Comparison of ENCODE assay signal across 1 cellular context in the genomic region with DNA sequence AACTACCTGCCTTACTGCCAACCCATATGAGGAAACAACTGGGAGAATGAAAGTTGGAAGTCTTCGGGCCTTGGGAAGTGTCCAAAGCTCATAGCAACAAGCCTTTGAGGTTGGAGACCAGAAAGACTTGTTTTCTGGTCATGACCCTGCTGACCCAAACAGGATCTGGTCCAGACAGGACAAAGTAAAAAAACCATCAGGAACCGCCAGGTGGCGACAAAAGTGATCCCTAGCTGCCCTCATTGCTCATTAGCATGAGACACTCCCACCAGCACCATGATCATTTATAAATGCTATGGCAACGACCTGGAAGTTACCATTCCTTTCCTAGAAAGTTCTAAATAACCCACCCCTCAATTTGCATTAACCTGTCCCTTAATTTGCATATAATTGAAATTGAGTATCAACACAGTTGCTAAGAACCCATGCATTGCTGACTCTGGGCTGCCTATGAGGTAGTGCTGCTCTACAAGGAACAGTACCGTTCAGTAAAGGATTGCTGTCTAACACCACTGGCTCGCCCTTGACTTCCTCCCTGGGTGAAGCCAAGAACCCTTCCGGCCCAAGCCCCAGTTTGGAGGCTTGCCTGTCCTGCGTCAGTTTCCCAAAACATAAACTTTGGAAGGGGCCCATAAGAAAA.
TF ChIP-seq lines count a peak whose summit lies in the region.

No MANE protein-coding gene starts in this region.

TF ChIP-seq in K562, 482 proteins besides CTCF, POLR2A, EP300 and RAD21 (continued from another document):
- TF ChIP-seq ETV1 (tag; conservative IDR thresholded peaks at IDR 0.05; ENCODE audit: low read depth) (peak; percentile 55), XRCC5 (IDR thresholded peaks at IDR 0.05; ENCODE audit: low read depth, low read length) (0 out of 2 replicates have a peak, but pooled peaks have one; percentile 2), JUND (IDR thresholded peaks at IDR 0.05; ENCODE audit: borderline replicate concordance, low read depth, low read length) (peak; percentile 16; the same call in 1 of the 2 replicates), JUND (tag; IDR thresholded peaks at IDR 0.05; ENCODE audit: borderline replicate concordance, low read depth, low read length) (no peak), PRPF4 (IDR thresholded peaks at IDR 0.05; ENCODE audit: insufficient read depth, low read depth, low read length, poor library complexity, severe bottlenecking) (no peak), CC2D1A (IDR thresholded peaks at IDR 0.05) (peak; percentile 21; the same call in 1 of the 2 replicates), MECOM (CRISPR knock-in tag; IDR thresholded peaks at IDR 0.05) (0 out of 2 replicates have a peak, but pooled peaks have one; percentile 13), BMI1 (IDR thresholded peaks at IDR 0.05; ENCODE audit: low read length) (0 out of 2 replicates have a peak, but pooled peaks have one; percentile 51), ZNF431 (CRISPR knock-in tag; IDR thresholded peaks at IDR 0.05) (no peak), ZFP36 (IDR thresholded peaks at IDR 0.05; ENCODE audit: low read depth, low read length, partially characterized antibody) (no peak), ATF1 (CRISPR knock-in tag; IDR thresholded peaks at IDR 0.05) (no peak), ATF1 (tag; IDR thresholded peaks at IDR 0.05) (peak; percentile 15; the same call in 1 of the 2 replicates), ZNF347 (CRISPR knock-in tag; IDR thresholded peaks at IDR 0.05; ENCODE audit: low read depth) (no peak), SETDB1 (IDR thresholded peaks at IDR 0.05; ENCODE audit: low read length) (no peak), ARID1B (IDR thresholded peaks at IDR 0.05) (no peak), SMAD4 (CRISPR knock-in tag; conservative IDR thresholded peaks at IDR 0.05) (peak; percentile 87), BRCA1 (IDR thresholded peaks at IDR 0.05) (no peak), BRCA1 (CRISPR knock-in tag; IDR thresholded peaks at IDR 0.05) (no peak), PTRF (tag; IDR thresholded peaks at IDR 0.05) (no peak)
- TF ChIP-seq, protein P1, sequence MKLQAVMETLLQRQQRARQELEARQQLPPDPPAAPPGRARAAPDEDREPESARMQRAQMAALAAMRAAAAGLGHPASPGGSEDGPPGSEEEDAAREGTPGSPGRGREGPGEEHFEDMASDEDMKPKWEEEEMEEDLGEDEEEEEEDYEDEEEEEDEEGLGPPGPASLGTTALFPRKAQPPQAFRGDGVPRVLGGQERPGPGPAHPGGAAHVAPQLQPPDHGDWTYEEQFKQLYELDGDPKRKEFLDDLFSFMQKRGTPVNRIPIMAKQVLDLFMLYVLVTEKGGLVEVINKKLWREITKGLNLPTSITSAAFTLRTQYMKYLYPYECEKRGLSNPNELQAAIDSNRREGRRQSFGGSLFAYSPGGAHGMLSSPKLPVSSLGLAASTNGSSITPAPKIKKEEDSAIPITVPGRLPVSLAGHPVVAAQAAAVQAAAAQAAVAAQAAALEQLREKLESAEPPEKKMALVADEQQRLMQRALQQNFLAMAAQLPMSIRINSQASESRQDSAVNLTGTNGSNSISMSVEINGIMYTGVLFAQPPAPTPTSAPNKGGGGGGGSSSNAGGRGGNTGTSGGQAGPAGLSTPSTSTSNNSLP (IDR thresholded peaks at IDR 0.05; ENCODE audit: borderline replicate concordance, low read depth, low read length) = peak; percentile 100
- TF ChIP-seq, protein P2, sequence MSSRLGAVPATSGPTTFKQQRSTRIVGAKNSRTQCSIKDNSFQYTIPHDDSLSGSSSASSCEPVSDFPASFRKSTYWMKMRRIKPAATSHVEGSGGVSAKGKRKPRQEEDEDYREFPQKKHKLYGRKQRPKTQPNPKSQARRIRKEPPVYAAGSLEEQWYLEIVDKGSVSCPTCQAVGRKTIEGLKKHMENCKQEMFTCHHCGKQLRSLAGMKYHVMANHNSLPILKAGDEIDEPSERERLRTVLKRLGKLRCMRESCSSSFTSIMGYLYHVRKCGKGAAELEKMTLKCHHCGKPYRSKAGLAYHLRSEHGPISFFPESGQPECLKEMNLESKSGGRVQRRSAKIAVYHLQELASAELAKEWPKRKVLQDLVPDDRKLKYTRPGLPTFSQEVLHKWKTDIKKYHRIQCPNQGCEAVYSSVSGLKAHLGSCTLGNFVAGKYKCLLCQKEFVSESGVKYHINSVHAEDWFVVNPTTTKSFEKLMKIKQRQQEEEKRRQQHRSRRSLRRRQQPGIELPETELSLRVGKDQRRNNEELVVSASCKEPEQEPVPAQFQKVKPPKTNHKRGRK (tag; IDR thresholded peaks at IDR 0.05) = no peak
- TF ChIP-seq, protein P3, sequence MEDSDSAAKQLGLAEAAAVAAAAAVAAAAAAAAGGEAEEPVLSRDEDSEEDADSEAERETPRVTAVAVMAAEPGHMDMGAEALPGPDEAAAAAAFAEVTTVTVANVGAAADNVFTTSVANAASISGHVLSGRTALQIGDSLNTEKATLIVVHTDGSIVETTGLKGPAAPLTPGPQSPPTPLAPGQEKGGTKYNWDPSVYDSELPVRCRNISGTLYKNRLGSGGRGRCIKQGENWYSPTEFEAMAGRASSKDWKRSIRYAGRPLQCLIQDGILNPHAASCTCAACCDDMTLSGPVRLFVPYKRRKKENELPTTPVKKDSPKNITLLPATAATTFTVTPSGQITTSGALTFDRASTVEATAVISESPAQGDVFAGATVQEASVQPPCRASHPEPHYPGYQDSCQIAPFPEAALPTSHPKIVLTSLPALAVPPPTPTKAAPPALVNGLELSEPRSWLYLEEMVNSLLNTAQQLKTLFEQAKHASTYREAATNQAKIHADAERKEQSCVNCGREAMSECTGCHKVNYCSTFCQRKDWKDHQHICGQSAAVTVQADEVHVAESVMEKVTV (CRISPR knock-in tag; IDR thresholded peaks at IDR 0.05) = peak; percentile 62
TF ChIP-seq in K562: peak in this region for 13.
